Comparison of ENCODE assay signal across 18 cellular contexts in genomic region chr7:74119831-74120230, GRCh38. TPM values are rescaled to one million over a fixed set of nuclear protein-coding genes. Genes with fewer than 3 reads are reported as not detected.
DNase-seq lines count a peak whose midpoint lies in the region; ATAC-seq and TF ChIP-seq lines count a peak whose summit lies in the region.
"Had no signal": no experiment of that assay in that cellular context is flagged by ENCODE, and none has a peak within 500 bp of the region (broad histone marks: within the 10 kb centered on the region; RNA-seq: fewer than 3 reads in every experiment).

No MANE protein-coding gene starts in this region.

- peak overlapping the region; percentile 9 for H3K4me3 Mint-ChIP-seq in endothelial cell (ENCODE audit: unreplicated experiment)
- no peak overlapping the region for H3K4me3 Mint-ChIP-seq in type B pancreatic cell
- no peak overlapping the region for H3K4me3 Mint-ChIP-seq in stimulated activated naive B cell treated with anti-CD40 and anti-IgM and Interleukin-4, amounts not matched to agents 10 μg/mL and 1 μg/mL and 100 μg/mL, for 72 hours
- H3K4me3 Mint-ChIP-seq: CD14-positive monocyte; CD4-positive, alpha-beta memory T cell; GM23338; H9 had no signal

- H3K4me1 ChIP-seq in BLaER1, result peaks cover 59% of the 10 kb centered on the region
- H3K4me1 ChIP-seq in Karpas-422 (ENCODE audit: low read length), result peaks cover 27% of the 10 kb centered on the region

- H3K9me3 Mint-ChIP-seq in endothelial cell (ENCODE audit: unreplicated experiment) (no peaks in the 10 kb centered on the region), type B pancreatic cell (no peaks in the 10 kb centered on the region)
- H3K9me3 Mint-ChIP-seq in stimulated activated naive B cell treated with anti-CD40 and anti-IgM and Interleukin-4, amounts not matched to agents 10 μg/mL and 1 μg/mL and 100 μg/mL, for 72 hours, result no peaks in the 10 kb centered on the region
- H3K9me3 Mint-ChIP-seq: CD4-positive, alpha-beta memory T cell had no signal

- no peak overlapping the region for H3K27ac ChIP-seq in BLaER1
- H3K27ac ChIP-seq in Karpas-422 (ENCODE audit: low read length), result 0 out of 2 replicates have a peak overlapping the region, but pooled peaks have one; percentile 86
- H3K27ac ChIP-seq: 22Rv1 had no signal

- H3K4me2 ChIP-seq in BLaER1 (peak overlapping the region; percentile 88), Karpas-422 (ENCODE audit: low read depth, low read length, poor library complexity, severe bottlenecking) (no peak overlapping the region)
- H3K4me2 ChIP-seq: GM23338 had no signal

- H3K27me3 Mint-ChIP-seq in endothelial cell (ENCODE audit: unreplicated experiment), result peaks cover 10% of the 10 kb centered on the region
- H3K27me3 Mint-ChIP-seq in type B pancreatic cell, result no peaks in the 10 kb centered on the region
- H3K27me3 Mint-ChIP-seq in stimulated activated naive B cell treated with anti-CD40 and anti-IgM and Interleukin-4, amounts not matched to agents 10 μg/mL and 1 μg/mL and 100 μg/mL, for 72 hours, result no peaks in the 10 kb centered on the region
- H3K27me3 Mint-ChIP-seq: CD4-positive, alpha-beta memory T cell had no signal

- peaks cover 8% of the 10 kb centered on the region for H3K36me3 Mint-ChIP-seq in endothelial cell (ENCODE audit: low read depth, unreplicated experiment)
- peaks cover 11% of the 10 kb centered on the region for H3K36me3 Mint-ChIP-seq in type B pancreatic cell
- peaks cover 55% of the 10 kb centered on the region in 2 donors for H3K36me3 Mint-ChIP-seq in stimulated activated naive B cell treated with anti-CD40 and anti-IgM and Interleukin-4, amounts not matched to agents 10 μg/mL and 1 μg/mL and 100 μg/mL, for 72 hours

- no peak for TF ChIP-seq CTCF in endothelial cell (IDR thresholded peaks at IDR 0.05; ENCODE audit: unreplicated experiment)
- TF ChIP-seq CTCF in type B pancreatic cell (conservative IDR thresholded peaks at IDR 0.05), result no peak

- no peak for DNase-seq in Karpas-422
- no peak for DNase-seq in endothelial cell (ENCODE audit: low spot score)
- no peak for DNase-seq in type B pancreatic cell (ENCODE audit: extremely low spot score, unreplicated experiment)
- no peak for DNase-seq in stimulated activated naive B cell treated with anti-CD40 and anti-IgM and Interleukin-4, amounts not matched to agents 10 μg/mL and 1 μg/mL and 100 μg/mL, for 72 hours
- DNase-seq in NCI-H2196 treated with DMSO at 0.1 percent for 48 hours (lab: John Stamatoyannopoulos, UW; ENCODE audit: unreplicated experiment), result no peak
- DNase-seq in HT-29 (ENCODE audit: low spot score), result no peak
- DNase-seq: Calu3; CD4-positive, alpha-beta memory T cell; COR-L47; DMS53; DMS79 treated with DMSO at 0.1 percent for 48 hours; GF-D8; H9 had no signal

- no peaks in the 10 kb centered on the region for H3K9me3 ChIP-seq in BLaER1
- no peaks in the 10 kb centered on the region for H3K9me3 ChIP-seq in Karpas-422 (ENCODE audit: low read length)

- H3K27me3 ChIP-seq in BLaER1, result no peaks in the 10 kb centered on the region
- no peaks in the 10 kb centered on the region for H3K27me3 ChIP-seq in Karpas-422 (ENCODE audit: low read length)

- H4K20me1 ChIP-seq in BLaER1 (peaks cover 18% of the 10 kb centered on the region), Karpas-422 (ENCODE audit: insufficient read depth, low read depth, low read length) (peaks cover 10% of the 10 kb centered on the region; the same call in 1 of the 2 replicates)

- ATAC-seq in stimulated activated naive B cell treated with anti-CD40 and anti-IgM and Interleukin-4, amounts not matched to agents 10 μg/mL and 1 μg/mL and 100 μg/mL, for 72 hours (replicated peaks), result no peak
- ATAC-seq: GM23338, HCT116 had no signal

- no peak overlapping the region for H2AFZ ChIP-seq in Karpas-422 (ENCODE audit: low read length)
- H2AFZ ChIP-seq: GM23338 had no signal

- H3K27ac Mint-ChIP-seq in endothelial cell (ENCODE audit: unreplicated experiment), result no peak overlapping the region
- H3K27ac Mint-ChIP-seq in type B pancreatic cell, result peak overlapping the region; percentile 42
- H3K27ac Mint-ChIP-seq in stimulated activated naive B cell treated with anti-CD40 and anti-IgM and Interleukin-4, amounts not matched to agents 10 μg/mL and 1 μg/mL and 100 μg/mL, for 72 hours, result no peak overlapping the region
- H3K27ac Mint-ChIP-seq: CD4-positive, alpha-beta memory T cell; GM23338; H9 had no signal

- H3K4me3 ChIP-seq in BLaER1 (no peak overlapping the region), Karpas-422 (ENCODE audit: low read length) (no peak overlapping the region)
- H3K4me3 ChIP-seq: GM23338 had no signal

- no peaks in the 10 kb centered on the region for H3K9me2 ChIP-seq in Karpas-422 (replicated peaks; ENCODE audit: insufficient read depth, low read length)

- H3K9ac ChIP-seq in BLaER1 (no peak overlapping the region), Karpas-422 (ENCODE audit: low read length) (no peak overlapping the region)

- peaks cover 62% of the 10 kb centered on the region for H3K36me3 ChIP-seq in BLaER1
- H3K36me3 ChIP-seq in Karpas-422 (ENCODE audit: insufficient read depth, low read length), result peaks cover 17% of the 10 kb centered on the region; the same call in 1 of the 2 replicates

- H3K4me1 Mint-ChIP-seq in endothelial cell (ENCODE audit: unreplicated experiment) (no peaks in the 10 kb centered on the region), type B pancreatic cell (ENCODE audit: unreplicated experiment) (no peaks in the 10 kb centered on the region)
- peaks cover 9% of the 10 kb centered on the region in 2 donors for H3K4me1 Mint-ChIP-seq in stimulated activated naive B cell treated with anti-CD40 and anti-IgM and Interleukin-4, amounts not matched to agents 10 μg/mL and 1 μg/mL and 100 μg/mL, for 72 hours
- H3K4me1 Mint-ChIP-seq: CD14-positive monocyte; CD4-positive, alpha-beta memory T cell; GM23338 had no signal

- H3K79me2 ChIP-seq in Karpas-422 (ENCODE audit: low read length), result no peaks in the 10 kb centered on the region

RNA-seq across cellular contexts. Expression of gene LIMK1, which starts 36.2 kb away (rescaled TPM):
- 44.7 and 56.2 TPM in 2 replicates for total RNA-seq in Karpas-422 (2014; rRNA removed; shearing (Covaris generic); ENCODE audit: low replicate concordance)
- total RNA-seq in endothelial cell (ENCODE audit: unreplicated experiment) (51.0 TPM), type B pancreatic cell (ENCODE audit: low replicate concordance) (34.6 and 46.6 TPM in 2 replicates)
- total RNA-seq in HT-29 (2014; rRNA removed; shearing (Covaris generic)), result 27.4 and 37.8 TPM in 2 replicates

RNA-seq across cellular contexts. Expression of gene EIF4H, which starts 54.3 kb away (rescaled TPM):
- 200 and 286 TPM in 2 replicates for total RNA-seq in Karpas-422 (2014; rRNA removed; shearing (Covaris generic); ENCODE audit: low replicate concordance)
- 274 TPM for total RNA-seq in endothelial cell (ENCODE audit: unreplicated experiment)
- 250 and 251 TPM in 2 replicates for total RNA-seq in type B pancreatic cell (ENCODE audit: low replicate concordance)
- total RNA-seq in HT-29 (2014; rRNA removed; shearing (Covaris generic)), result 295 and 297 TPM in 2 replicates
